ENCODE assay signal across 8 cellular contexts in the genomic region with DNA sequence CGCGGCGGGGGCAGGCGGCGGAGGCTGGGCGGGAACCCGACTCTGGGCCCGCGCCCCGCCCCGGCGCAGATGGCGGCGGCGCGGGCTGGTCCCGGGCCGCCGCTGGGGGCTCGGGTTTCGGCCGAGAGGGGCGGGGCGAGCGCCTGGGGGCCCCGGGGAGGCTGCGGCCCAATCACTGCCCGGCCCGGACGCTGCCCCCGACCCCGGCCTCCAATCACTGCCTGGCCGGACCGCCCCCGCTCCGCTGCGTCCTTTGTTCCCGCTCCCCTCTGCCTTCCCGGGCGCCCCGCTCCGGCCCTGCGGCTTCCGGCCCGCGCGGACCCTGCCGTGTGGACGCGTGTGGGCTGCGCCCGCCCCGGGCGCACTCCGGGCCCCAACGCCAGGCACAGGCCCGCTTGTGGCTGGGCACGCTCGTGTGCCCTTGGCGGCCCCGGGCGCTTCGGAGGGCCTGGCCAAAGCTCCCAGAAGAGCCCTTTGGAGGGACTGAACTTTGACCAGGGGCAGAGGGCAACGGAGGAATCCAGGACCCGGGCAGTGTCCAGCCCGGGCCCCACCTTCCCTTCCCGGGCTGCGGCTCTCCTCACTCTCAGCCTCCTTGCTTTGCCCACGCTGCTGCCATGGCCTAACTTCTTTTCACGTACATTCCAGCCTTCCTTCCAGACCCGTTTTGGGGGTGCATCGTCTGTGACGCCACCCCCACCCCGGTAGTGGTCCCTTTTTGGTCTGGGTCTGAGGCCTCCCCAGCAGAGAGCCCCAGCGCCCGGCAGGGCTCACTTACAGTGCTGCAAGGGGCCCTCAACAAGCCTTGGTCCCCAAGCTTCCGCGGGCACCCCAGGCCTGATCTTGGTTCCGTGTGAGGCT. TPM values are rescaled to one million over a fixed set of nuclear protein-coding genes. Genes with fewer than 3 reads are reported as not detected.
DNase-seq lines count a peak whose midpoint lies in the region; ATAC-seq and TF ChIP-seq lines count a peak whose summit lies in the region.

No MANE protein-coding gene starts in this region.

- H3K4me1 Mint-ChIP-seq in mesothelial cell of epicardium = peaks cover 22% of the 10 kb centered on the region

- H3K9me3 ChIP-seq in SU-DHL-6 (ENCODE audit: insufficient read depth, low read length) (no peaks in the 10 kb centered on the region), esophagus (ENCODE audit: control insufficient read depth in 2 of 2, insufficient read depth in 1 of 2, low read depth in 1 of 2, low read length in 1 of 2) (no peaks in the 10 kb centered on the region), transverse colon (no peaks in the 10 kb centered on the region)

- H3K36me3 Mint-ChIP-seq in mesothelial cell of epicardium = no peaks in the 10 kb centered on the region

- H3K4me1 ChIP-seq in esophagus (ENCODE audit: control insufficient read depth in 2 of 2, insufficient read depth in 2 of 2, low read length in 1 of 2) (peaks cover 2% of the 10 kb centered on the region in 2 donors), transverse colon (peaks cover 5 to 36% (median 18%) of the 10 kb centered on the region in 4 donors)

- peak; percentile 97 for DNase-seq in COLO668 (lab: John Stamatoyannopoulos, UW; ENCODE audit: unreplicated experiment)
- DNase-seq in mesothelial cell of epicardium (ENCODE audit: low spot score in 2 of 2, unreplicated experiment in 2 of 2) = peak; percentile 71 to 77
- peak; percentile 82 for DNase-seq in transverse colon
- DNase-seq in NCI-H1417 (lab: John Stamatoyannopoulos, UW) = no peak

- H3F3A ChIP-seq in SU-DHL-6 (ENCODE audit: insufficient read depth) = peaks cover 72% of the 10 kb centered on the region

- in situ Hi-C loops in transverse colon (cut with MboI; ENCODE audit: low pct_ligation_motif_present in 1 of 4, low pct_unique_long_range_greater_than_20kb in 1 of 4, low sequenced_read_pairs in 3 of 4) = no loop called here

- peak overlapping the region; percentile 94 for H3K4me2 ChIP-seq in SU-DHL-6 (ENCODE audit: low read depth, low read length, poor library complexity, severe bottlenecking)

- peak overlapping the region; percentile 64 for H3K4me3 ChIP-seq in SU-DHL-6 (ENCODE audit: insufficient read depth, low read length, poor library complexity, severe bottlenecking)
- H3K4me3 ChIP-seq in esophagus (ENCODE audit: low read depth in 1 of 2, low read length in 2 of 2) = peak overlapping the region; percentile 50 to 54
- H3K4me3 ChIP-seq in transverse colon = peak overlapping the region; percentile 39 to 65 (median 47)

- peak overlapping the region; percentile 96 for H3K9ac ChIP-seq in SU-DHL-6 (ENCODE audit: low read length)

- H4K20me1 ChIP-seq in SU-DHL-6 (ENCODE audit: low read depth, low read length) = no peaks in the 10 kb centered on the region

- H3K79me2 ChIP-seq in SU-DHL-6 (ENCODE audit: insufficient read depth, low read length) = peaks cover 34% of the 10 kb centered on the region

- H3K4me3 Mint-ChIP-seq in mesothelial cell of epicardium = peak overlapping the region; percentile 79

- H3K27ac Mint-ChIP-seq in mesothelial cell of epicardium = peak overlapping the region; percentile 99

- no peaks in the 10 kb centered on the region for H3K36me3 ChIP-seq in SU-DHL-6 (ENCODE audit: low read length)
- no peaks in the 10 kb centered on the region for H3K36me3 ChIP-seq in esophagus (ENCODE audit: control insufficient read depth in 2 of 2, insufficient read depth in 2 of 2, low read length in 1 of 2)
- no peaks in the 10 kb centered on the region for H3K36me3 ChIP-seq in transverse colon

- no peaks in the 10 kb centered on the region for H3K27me3 ChIP-seq in SU-DHL-6 (ENCODE audit: low read length)
- no peaks in the 10 kb centered on the region for H3K27me3 ChIP-seq in esophagus (ENCODE audit: control insufficient read depth in 1 of 2, insufficient read depth in 2 of 2, low read length in 2 of 2)
- H3K27me3 ChIP-seq in transverse colon = no peaks in the 10 kb centered on the region

- intact Hi-C loops in transverse colon (cut with DNase I; ENCODE audit: low total_unique reads) = no loop called here

- WGBS in esophagus, 2 donors = 9 to 23% methylated on average over 30 to 79 of the region's 79 CpGs
- 9% methylated on average over 52 of the region's 79 CpGs; no CpG with 5 or more reads in 1 of the 2 donors for WGBS in transverse colon (ENCODE audit: low coverage in 1 of 2), 2 donors

- TF ChIP-seq POLR2A in GM19099 (IDR thresholded peaks at IDR 0.05; ENCODE audit: extremely low read depth, insufficient read length, low read depth) (peak; percentile 69), transverse colon (IDR thresholded peaks at IDR 0.05) (peak; percentile 19)

- no peak for TF ChIP-seq EP300 in transverse colon (IDR thresholded peaks at IDR 0.05; ENCODE audit: low read depth)

- no peaks in the 10 kb centered on the region for H3K9me3 Mint-ChIP-seq in mesothelial cell of epicardium

- no peaks in the 10 kb centered on the region for H3K27me3 Mint-ChIP-seq in mesothelial cell of epicardium (ENCODE audit: low read depth)

- TF ChIP-seq CTCF in SU-DHL-6 (IDR thresholded peaks at IDR 0.05; ENCODE audit: insufficient read depth, low read length, poor library complexity, severe bottlenecking) (no peak), mesothelial cell of epicardium (IDR thresholded peaks at IDR 0.05; ENCODE audit: unreplicated experiment) (no peak), transverse colon (IDR thresholded peaks at IDR 0.05) (no peak)

- H3K9me2 ChIP-seq in SU-DHL-6 (replicated peaks; ENCODE audit: insufficient read depth, low read length) = no peaks in the 10 kb centered on the region

- H2AFZ ChIP-seq in SU-DHL-6 (ENCODE audit: low read depth, low read length, severe bottlenecking) = no peak overlapping the region

- ATAC-seq in HG03280 (IDR thresholded peaks at IDR 0.05; ENCODE audit: unreplicated experiment) = peak; percentile 56

- H3K27ac ChIP-seq in SU-DHL-6 (ENCODE audit: low read depth, low read length) (peak overlapping the region; percentile 94), esophagus (ENCODE audit: low read depth in 2 of 2, low read length in 1 of 2) (peak overlapping the region; percentile 89), transverse colon (peak overlapping the region; percentile 92 to 94 (median 92))

RNA-seq across cellular contexts. Expression of a gene that starts 27.1 kb away (rescaled TPM):
- 1,000 to 10,000 TPM; 1,139 to 1,606 TPM for polyA plus RNA-seq in esophagus
- total RNA-seq in mesothelial cell of epicardium = 1,098 to 1,149 TPM (median 1,136 TPM) in 3 replicates
- 1,000 to 10,000 TPM in 1 of 4 donors, 100 to 1,000 TPM in 3; 478 to 1,487 (median 685) TPM for total RNA-seq in transverse colon

Comparison
In these comparisons a context has a peak if more than half of its experiments do, and no peak if none do; other contexts are left out.
1. DNase-seq: peak in COLO668 (single experiment), mesothelial cell of epicardium (2 of 2) and transverse colon (single experiment); none in NCI-H1417 (0 of 3).
2. Peak in every context shown above with its lines, with median percentiles within 50 percentile points of each other: H3K27ac ChIP-seq and H3K4me3 ChIP-seq.